ENCODE assay signal across 8 cellular contexts in genomic region chr7:128833148-128833938, GRCh38. TPM values are rescaled to one million over a fixed set of nuclear protein-coding genes. Genes with fewer than 3 reads are reported as not detected.
A peak's percentile ranks its signal among the peaks of the same experiment; 100 is the strongest.
DNase-seq lines count a peak whose midpoint lies in the region; ATAC-seq, FAIRE-seq and TF ChIP-seq lines count a peak whose summit lies in the region.

No MANE protein-coding gene starts in this region.

- peak overlapping the region; percentile 81; the same call in 1 of the 2 replicates for H2BK15ac ChIP-seq in H1 (ENCODE audit: low read length)

- no peaks in the 10 kb centered on the region; the same call in 1 of the 2 replicates for H3K9me3 ChIP-seq in AG04450 (ENCODE audit: control insufficient read depth, insufficient read depth, low read length)
- no peaks in the 10 kb centered on the region for H3K9me3 ChIP-seq in H1 (ENCODE audit: insufficient read depth in 2 of 2, low read depth in 1 of 2, low read length in 1 of 2)

- H3K56ac ChIP-seq in H1 (replicated peaks; ENCODE audit: insufficient read length, low read depth, low read length) = no peak overlapping the region

- H4K8ac ChIP-seq in H1 (ENCODE audit: extremely low read depth, insufficient read depth, low read length) = no peak overlapping the region; the same call in 1 of the 2 replicates

- POLR2A ChIA-PET in AG04450 (lab: Yijun Ruan, JAX) (interaction anchor here (0.5 to 3.0 kb wide), 10 partner anchors 9 to 442 kb away, joined by 3 to 17 read pairs (median 4); partner anchors contain the start of genes ATP6V1F and CALU), H1 (lab: Charles Lee; ENCODE audit: partially characterized antibody) (interaction anchor here (0.6 to 5.7 kb wide), 12 partner anchors 7 to 133 kb away, joined by 3 to 31 read pairs (median 4); partner anchors contain the start of genes ATP6V1F and KCP)

- peak overlapping the region; percentile 71; the same call in 1 of the 2 replicates for H2BK5ac ChIP-seq in H1 (ENCODE audit: low read depth, low read length)

- H3K36me3 ChIP-seq in H1 (ENCODE audit: control insufficient read depth in 2 of 4, insufficient read depth in 4 of 4, low read length in 3 of 4) = no peaks in the 10 kb centered on the region

- peak overlapping the region; percentile 71; the same call in 1 of the 2 replicates for H2BK12ac ChIP-seq in H1 (ENCODE audit: low read depth, low read length)

- WGBS in H1 (ENCODE audit: extremely low coverage in 1 of 2, insufficient coverage in 1 of 2, insufficient read length in 1 of 2, insufficient replicate concordance in 2 of 2, low coverage in 1 of 2, low lambda C conversion rate in 2 of 2, missing lambda C conversion rate in 1 of 2), 2 experiments = 13% methylated on average over 12 of the region's 13 CpGs; no CpG with 5 or more reads in 1 of the 2 experiments

- H4K20me1 ChIP-seq in H1 (replicated peaks in 1 of 2; ENCODE audit: control insufficient read depth in 1 of 2, insufficient read depth in 2 of 2, low read length in 2 of 2) = no peaks in the 10 kb centered on the region

- H3K79me1 ChIP-seq in H1 (ENCODE audit: low read depth, low read length) = no peaks in the 10 kb centered on the region

- no peak for TF ChIP-seq POLR2A in H1 (IDR thresholded peaks at IDR 0.05; ENCODE audit: control extremely low read depth in 1 of 2, low read depth in 2 of 2, low read length in 2 of 2)

- no peaks in the 10 kb centered on the region for H3K27me3 ChIP-seq in AG04450 (ENCODE audit: control insufficient read depth, insufficient read depth, low read length)
- H3K27me3 ChIP-seq in H1 (replicated peaks in 1 of 4; ENCODE audit: control insufficient read depth in 3 of 4, extremely low read depth in 1 of 4, insufficient read depth in 3 of 4, low read length in 3 of 4) = peaks cover 8 to 27% (median 27%) of the 10 kb centered on the region in 4 experiments; a peak in 6 of 7 replicates

- no peak for TF ChIP-seq EP300 in H1 (IDR thresholded peaks at IDR 0.05; ENCODE audit: borderline replicate concordance in 1 of 2, low read depth in 2 of 2, low read length in 2 of 2)

- no peak overlapping the region for H4K5ac ChIP-seq in H1 (ENCODE audit: insufficient read length, low read depth, low read length)

- no peak overlapping the region for H2BK120ac ChIP-seq in H1 (replicated peaks; ENCODE audit: low read depth, low read length)

- H4K91ac ChIP-seq in H1 (replicated peaks; ENCODE audit: insufficient read length, low read length) = peak overlapping the region; percentile 63

- H2BK20ac ChIP-seq in H1 (ENCODE audit: low read length) = no peak overlapping the region

- TF ChIP-seq CTCF in AG04450 (IDR thresholded peaks at IDR 0.05; ENCODE audit: low read depth, low read length) (no peak), H1 (IDR thresholded peaks at IDR 0.05; ENCODE audit: control extremely low read depth in 1 of 3, insufficient read depth in 1 of 3, low read depth in 1 of 3, low read length in 3 of 3) (no peak)

- H2AK5ac ChIP-seq in H1 (ENCODE audit: low read depth, low read length) = no peak overlapping the region

- H3K79me2 ChIP-seq in H1 (ENCODE audit: control insufficient read depth in 1 of 2, insufficient read depth in 2 of 2, low read length in 2 of 2) = no peaks in the 10 kb centered on the region

- no peak for FAIRE-seq in H1 (lab: Jason Lieb, UNC)

- no peak for TF ChIP-seq RAD21 in H1 (IDR thresholded peaks at IDR 0.05 in 1 of 2, conservative IDR thresholded peaks at IDR 0.05 in 1 of 2; ENCODE audit: low read depth in 2 of 2, low read length in 2 of 2)

- H3K4me1 ChIP-seq in H1 (replicated peaks in 1 of 4; ENCODE audit: control insufficient read depth in 3 of 4, insufficient read depth in 4 of 4, low read length in 3 of 4) = peaks cover 3 to 42% (median 30%) of the 10 kb centered on the region in 4 experiments

- H3K4me3 ChIP-seq in AG04450 (ENCODE audit: low read depth, low read length) = peak overlapping the region; percentile 93
- peak overlapping the region; percentile 17 to 66 (median 48); a peak in 6 of 8 replicates for H3K4me3 ChIP-seq in H1 (ENCODE audit: extremely low read depth in 1 of 4, insufficient read depth in 2 of 4, low read depth in 3 of 4, low read length in 4 of 4)

- H3K23me2 ChIP-seq in H1 (ENCODE audit: low read depth, low read length) = peaks cover 24% of the 10 kb centered on the region

- peak overlapping the region; percentile 75 for H3K4ac ChIP-seq in H1 (replicated peaks; ENCODE audit: insufficient read length, low read depth, low read length)

- H3K9ac ChIP-seq in H1 (replicated peaks in 1 of 4; ENCODE audit: extremely low read depth in 1 of 4, low read depth in 3 of 4, low read length in 3 of 4) = no peak overlapping the region

- peak overlapping the region; percentile 99 to 100 for H3K4me2 ChIP-seq in H1 (ENCODE audit: insufficient read depth in 1 of 2, low read depth in 2 of 2, low read length in 2 of 2)

- peak overlapping the region; percentile 90 for H3K27ac ChIP-seq in AG04450 (ENCODE audit: low read depth, low read length)
- no peak overlapping the region for H3K27ac ChIP-seq in H1 (ENCODE audit: low read depth, low read length)

- H3K18ac ChIP-seq in H1 (ENCODE audit: extremely low read depth, low read length) = peak overlapping the region; percentile 86

- DNase-seq in AG04450 (ENCODE audit: low read depth, low spot score) (no peak), NCI-H1694 (lab: John Stamatoyannopoulos, UW) (peak; percentile 80), H1 (ENCODE audit: low read depth in 1 of 2, low spot score in 2 of 2) (peak in 1 of 2 experiments; percentile 66), middle frontal gyrus (ENCODE audit: extremely low spot score, low spot score) (peak; percentile 47), NCI-H1105 treated with DMSO at 0.1 percent for 48 hours (lab: John Stamatoyannopoulos, UW) (no peak), DMS53 treated with DMSO at 0.1 percent for 48 hours (lab: John Stamatoyannopoulos, UW; ENCODE audit: unreplicated experiment) (no peak)

- no peak overlapping the region for H3K23ac ChIP-seq in H1 (ENCODE audit: insufficient read length)

- no peak overlapping the region for H3K14ac ChIP-seq in H1 (ENCODE audit: insufficient read length)

- CTCF ChIA-PET in AG04450 (lab: Charles Lee) (interaction anchor here (2.5 kb wide), 1 partner anchor 9 kb away, joined by 14 read pairs; no protein-coding TSS in a partner anchor), H1 (lab: Charles Lee; ENCODE audit: partially characterized antibody) (interaction anchor here (0.6 to 7.6 kb wide), 16 partner anchors 10 to 969 kb away, joined by 3 to 71 read pairs (median 6); partner anchors contain the start of gene ATP6V1F)

- ATAC-seq in GM18909 (IDR thresholded peaks at IDR 0.05; ENCODE audit: poor library complexity, unreplicated experiment) = no peak
- no peak for ATAC-seq in HG03175 (IDR thresholded peaks at IDR 0.05; ENCODE audit: unreplicated experiment)

- H2AFZ ChIP-seq in H1 (ENCODE audit: low read length) = no peak overlapping the region

TF ChIP-seq in H1, 55 proteins besides CTCF, POLR2A, EP300 and RAD21 (continues in another document):
- TF ChIP-seq SP2 (IDR thresholded peaks at IDR 0.05; ENCODE audit: low read length) = no peak

RNA-seq across cellular contexts. Expression of gene FLNC, which starts 3.1 kb away (rescaled TPM):
- polyA plus RNA-seq in AG04450 (2011; rRNA removed) = 25.8 and 44.7 TPM in 2 replicates
- polyA minus RNA-seq in AG04450 (2011; rRNA and poly(A)+ RNA removed) = 157 and 215 TPM in 2 replicates
- 10.7 and 12.0 TPM in 2 replicates for total RNA-seq in H1 (2021; fragmentation: NEBNext Ultra II Directional; extraction: Animal tissue kit (Norgen Biotek cat#: 25700))
- 1.9 and 3.3 TPM in 2 replicates for polyA plus RNA-seq in H1 (2011; rRNA removed)
- polyA plus RNA-seq in H1 (2011; cell fraction: cytosol; rRNA removed) = 2.3 TPM
- 9.5 TPM for polyA plus RNA-seq in H1 (2011; cell fraction: nucleus; rRNA removed)
- polyA plus RNA-seq in H1 (2012, experiment 1 of 2) = 5.2 to 7.9 TPM (median 6.6 TPM) in 4 replicates
- 5.2 TPM for polyA plus RNA-seq in H1 (2012, experiment 2 of 2)
- 8.3 TPM for polyA plus RNA-seq in H1 (2013, experiment 1 of 2)
- polyA plus RNA-seq in H1 (2013, experiment 2 of 2) = 7.8 TPM
- polyA minus RNA-seq in H1 (2011; rRNA and poly(A)+ RNA removed) = 4.5 and 5.1 TPM in 2 replicates
- 7.1 TPM for polyA minus RNA-seq in H1 (2011; cell fraction: cytosol; rRNA and poly(A)+ RNA removed)
- 5.7 TPM for polyA minus RNA-seq in H1 (2011; cell fraction: nucleus; rRNA and poly(A)+ RNA removed)

RNA-seq across cellular contexts. Expression of gene ATP6V1F, which starts 29.3 kb away (rescaled TPM):
- 150 and 193 TPM in 2 replicates for polyA plus RNA-seq in AG04450 (2011; rRNA removed)
- polyA minus RNA-seq in AG04450 (2011; rRNA and poly(A)+ RNA removed) = 48.3 and 52.6 TPM in 2 replicates
- 104 TPM in 2 replicates for total RNA-seq in H1 (2021; fragmentation: NEBNext Ultra II Directional; extraction: Animal tissue kit (Norgen Biotek cat#: 25700))
- polyA plus RNA-seq in H1 (2011; rRNA removed) = 318 and 344 TPM in 2 replicates
- polyA plus RNA-seq in H1 (2011; cell fraction: cytosol; rRNA removed) = 227 TPM
- polyA plus RNA-seq in H1 (2011; cell fraction: nucleus; rRNA removed) = 147 TPM
- 165 to 195 TPM (median 180 TPM) in 4 replicates for polyA plus RNA-seq in H1 (2012, experiment 1 of 2)
- polyA plus RNA-seq in H1 (2012, experiment 2 of 2) = 412 TPM
- 164 TPM for polyA plus RNA-seq in H1 (2013, experiment 1 of 2)
- 168 TPM for polyA plus RNA-seq in H1 (2013, experiment 2 of 2)
- polyA minus RNA-seq in H1 (2011; rRNA and poly(A)+ RNA removed) = 36.9 and 39.0 TPM in 2 replicates
- polyA minus RNA-seq in H1 (2011; cell fraction: cytosol; rRNA and poly(A)+ RNA removed) = 25.6 TPM
- 35.3 TPM for polyA minus RNA-seq in H1 (2011; cell fraction: nucleus; rRNA and poly(A)+ RNA removed)

RNA-seq across cellular contexts. Expression of gene CCDC136, which starts 41.6 kb away (rescaled TPM):
- polyA plus RNA-seq in AG04450 (2011; rRNA removed) (17.8 and 19.7 TPM in 2 replicates), H1 (2011; rRNA removed) (35.6 and 36.2 TPM in 2 replicates)
- 22.0 and 24.5 TPM in 2 replicates for polyA minus RNA-seq in AG04450 (2011; rRNA and poly(A)+ RNA removed)
- 43.7 and 47.7 TPM in 2 replicates for total RNA-seq in H1 (2021; fragmentation: NEBNext Ultra II Directional; extraction: Animal tissue kit (Norgen Biotek cat#: 25700))
- polyA plus RNA-seq in H1 (2011; cell fraction: cytosol; rRNA removed) = 48.9 TPM
- polyA plus RNA-seq in H1 (2011; cell fraction: nucleus; rRNA removed) = 165 TPM
- 46.0 to 56.1 TPM (median 51.1 TPM) in 4 replicates for polyA plus RNA-seq in H1 (2012, experiment 1 of 2)
- 2.9 TPM for polyA plus RNA-seq in H1 (2012, experiment 2 of 2)
- 23.8 TPM for polyA plus RNA-seq in H1 (2013, experiment 1 of 2)
- polyA plus RNA-seq in H1 (2013, experiment 2 of 2) = 18.9 TPM
- polyA minus RNA-seq in H1 (2011; rRNA and poly(A)+ RNA removed) = 53.7 and 59.6 TPM in 2 replicates
- 34.9 TPM for polyA minus RNA-seq in H1 (2011; cell fraction: cytosol; rRNA and poly(A)+ RNA removed)
- 91.0 TPM for polyA minus RNA-seq in H1 (2011; cell fraction: nucleus; rRNA and poly(A)+ RNA removed)

RNA-seq across cellular contexts. Expression of gene OPN1SW, which starts 57.7 kb away (rescaled TPM):
- polyA plus RNA-seq in AG04450 (2011; rRNA removed) = not detected in 2 replicates
- not detected in 2 replicates for polyA minus RNA-seq in AG04450 (2011; rRNA and poly(A)+ RNA removed)
- total RNA-seq in H1 (2021; fragmentation: NEBNext Ultra II Directional; extraction: Animal tissue kit (Norgen Biotek cat#: 25700)) = not detected in 2 replicates
- not detected in 2 replicates for polyA plus RNA-seq in H1 (2011; rRNA removed)
- not detected for polyA plus RNA-seq in H1 (2011; cell fraction: cytosol; rRNA removed)
- not detected for polyA plus RNA-seq in H1 (2011; cell fraction: nucleus; rRNA removed)
- polyA plus RNA-seq in H1 (2012, experiment 1 of 2) = not detected in 4 replicates
- polyA plus RNA-seq in H1 (2012, experiment 2 of 2) = not detected
- polyA plus RNA-seq in H1 (2013, experiment 1 of 2) = not detected
- not detected for polyA plus RNA-seq in H1 (2013, experiment 2 of 2)
- polyA minus RNA-seq in H1 (2011; rRNA and poly(A)+ RNA removed) = not detected in 2 replicates
- not detected for polyA minus RNA-seq in H1 (2011; cell fraction: cytosol; rRNA and poly(A)+ RNA removed)
- not detected for polyA minus RNA-seq in H1 (2011; cell fraction: nucleus; rRNA and poly(A)+ RNA removed)

Comparison
In these comparisons a context has a peak if more than half of its experiments do, and no peak if none do; other contexts are left out.
1. DNase-seq: peak in NCI-H1694 (single experiment) and middle frontal gyrus (single experiment); none in AG04450 (single experiment), NCI-H1105 treated with DMSO at 0.1 percent for 48 hours (single experiment) and DMS53 treated with DMSO at 0.1 percent for 48 hours (single experiment).